8 cellular contexts compared by ENCODE assay signal in genomic region chr7:124930173-124930623, GRCh38. TPM values are rescaled to one million over a fixed set of nuclear protein-coding genes. Genes with fewer than 3 reads are reported as not detected.
DNase-seq lines count a peak whose midpoint lies in the region; ATAC-seq and TF ChIP-seq lines count a peak whose summit lies in the region.

No MANE protein-coding gene starts in this region.

- ATAC-seq in HG03159 (IDR thresholded peaks at IDR 0.05; ENCODE audit: unreplicated experiment) (no peak), HG03442 (IDR thresholded peaks at IDR 0.05; ENCODE audit: unreplicated experiment) (no peak)

- peaks cover 4 to 11% (median 9%) of the 10 kb centered on the region in 3 donors for H3K27me3 Mint-ChIP-seq in CD14-positive monocyte (ENCODE audit: low read depth in 3 of 3)
- peaks cover 6% of the 10 kb centered on the region for H3K27me3 Mint-ChIP-seq in nephron progenitor cell (ENCODE audit: low read depth, poor library complexity)

- H3K9me3 ChIP-seq in HUES6 (ENCODE audit: control insufficient read depth, insufficient read depth, low read depth, low read length): no peaks in the 10 kb centered on the region

- intact Hi-C loops in CD14-positive monocyte (cut with micrococcal nuclease) (loop anchor here in 1 of 2 donors (10.0 kb wide), 1 partner anchor 1375 kb away; the partner anchor contains the start of gene NDUFA5), posterior cingulate gyrus (cut with DNase I) (no loop called here)

- TF ChIP-seq CTCF in CD14-positive monocyte (IDR thresholded peaks at IDR 0.05) (no peak), choroid plexus epithelial cell (conservative IDR thresholded peaks at IDR 0.05; ENCODE audit: low read depth, low read length) (no peak), nephron progenitor cell (IDR thresholded peaks at IDR 0.05) (no peak)

- no peak for DNase-seq in CD14-positive monocyte (ENCODE audit: low spot score)
- DNase-seq in choroid plexus epithelial cell (ENCODE audit: low read depth): no peak
- DNase-seq in nephron progenitor cell: no peak
- DNase-seq in posterior cingulate gyrus: no peak
- DNase-seq in mucosa of gallbladder (ENCODE audit: low spot score): no peak

- H3K4me1 ChIP-seq in HUES6 (ENCODE audit: control insufficient read depth, insufficient read depth, low read length): no peaks in the 10 kb centered on the region

- H3K4me1 Mint-ChIP-seq in CD14-positive monocyte (peaks cover 16% of the 10 kb centered on the region), nephron progenitor cell (peaks cover 36% of the 10 kb centered on the region)

- H3K9me3 Mint-ChIP-seq in CD14-positive monocyte (peaks cover 0 to 2% (median 0%) of the 10 kb centered on the region in 7 donors), nephron progenitor cell (no peaks in the 10 kb centered on the region)

- no peak overlapping the region for H3K27ac ChIP-seq in HUES6 (ENCODE audit: low read depth, low read length)

- H3K27me3 ChIP-seq in HUES6 (ENCODE audit: control insufficient read depth, insufficient read depth, low read length): no peaks in the 10 kb centered on the region

- H3K4me3 ChIP-seq in HUES6 (ENCODE audit: low read depth, low read length) (peak overlapping the region; percentile 94), choroid plexus epithelial cell (ENCODE audit: low read depth, low read length) (peak overlapping the region; percentile 80)

- H3K4me3 Mint-ChIP-seq in CD14-positive monocyte: peak overlapping the region; percentile 93 to 98
- peak overlapping the region; percentile 95 for H3K4me3 Mint-ChIP-seq in nephron progenitor cell

- H3K9ac ChIP-seq in HUES6 (ENCODE audit: low read length): no peak overlapping the region

- no peaks in the 10 kb centered on the region for H3K36me3 ChIP-seq in HUES6 (ENCODE audit: control insufficient read depth, insufficient read depth, low read length)

- peaks cover 6 to 14% of the 10 kb centered on the region in 2 donors for H3K36me3 Mint-ChIP-seq in CD14-positive monocyte
- peaks cover 20% of the 10 kb centered on the region for H3K36me3 Mint-ChIP-seq in nephron progenitor cell (ENCODE audit: low read depth)

- H3K27ac Mint-ChIP-seq in CD14-positive monocyte (peak overlapping the region; percentile 97 to 100 (median 99)), nephron progenitor cell (no peak overlapping the region)

RNA-seq across cellular contexts. Expression of gene POT1, which starts 0.6 kb away (rescaled TPM):
- polyA plus RNA-seq in CD14-positive monocyte: 10 to 100 TPM; 10.4 to 12.2 TPM
- 19.3 TPM for total RNA-seq in mucosa of gallbladder
